In the genomic region with DNA sequence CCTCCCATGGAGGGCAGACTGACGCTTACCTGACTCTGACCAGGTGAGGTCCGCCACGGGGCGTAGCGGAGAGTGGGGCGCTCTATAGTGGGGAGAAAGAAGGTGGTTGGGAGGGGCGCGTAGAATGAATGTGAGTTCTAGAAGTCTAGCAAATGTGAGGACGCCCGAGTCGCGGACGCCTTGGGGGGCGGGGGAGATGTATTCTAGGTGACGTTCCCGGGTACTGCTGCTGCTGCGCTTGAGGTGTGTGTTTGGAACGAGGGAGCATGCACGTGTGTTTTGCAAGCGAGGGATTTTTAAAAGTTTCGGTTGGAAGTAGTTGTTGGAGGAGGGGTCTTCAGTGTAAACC, we compare ENCODE assay signal across 8 cellular contexts. TPM values are rescaled to one million over a fixed set of nuclear protein-coding genes. Genes with fewer than 3 reads are reported as not detected.
DNase-seq lines count a peak whose midpoint lies in the region; ATAC-seq, FAIRE-seq and TF ChIP-seq lines count a peak whose summit lies in the region.

No MANE protein-coding gene starts in this region.

- peak; percentile 39 to 57 for DNase-seq in NCI-H2081 (lab: John Stamatoyannopoulos, UW)
- DNase-seq in NCI-H2081 treated with DMSO at 0.1 percent for 48 hours (lab: John Stamatoyannopoulos, UW): no peak
- DNase-seq in NCI-H2171 (lab: John Stamatoyannopoulos, UW): peak; percentile 21
- peak; percentile 9 for DNase-seq in activated CD8-positive, alpha-beta memory T cell treated with anti-CD3 and anti-CD28 coated beads, Interleukin-2, amount 50 U/mL, for 24 hours (ENCODE audit: extremely low read depth)
- no peak for DNase-seq in endothelial cell of umbilical vein (ENCODE audit: low read depth, low spot score)
- peak in 1 of 2 donors; percentile 28 for DNase-seq in tibial artery

- BruUV-seq in endothelial cell of umbilical vein (replicated peaks; lab: Mats Ljungman, UMichigan): no TSS peak

- ATAC-seq in HG02798 (IDR thresholded peaks at IDR 0.05; ENCODE audit: poor library complexity, unreplicated experiment): peak; percentile 37

- no peaks in the 10 kb centered on the region for H4K20me1 ChIP-seq in endothelial cell of umbilical vein (replicated peaks; ENCODE audit: control insufficient read depth, extremely low read depth, insufficient read depth, low read length)

- H3K4me3 ChIP-seq in endothelial cell of umbilical vein (replicated peaks in 1 of 3; ENCODE audit: insufficient read depth in 1 of 3, low read depth in 1 of 3, low read length in 3 of 3) (peak overlapping the region; percentile 89 to 100 (median 97)), tibial artery (peak overlapping the region; percentile 88 to 95)

- no peaks in the 10 kb centered on the region for H3K9me1 ChIP-seq in endothelial cell of umbilical vein (replicated peaks; ENCODE audit: control insufficient read depth, extremely low read depth, insufficient read depth, low read length)

- H3K9me3 ChIP-seq in endothelial cell of umbilical vein (replicated peaks; ENCODE audit: control insufficient read depth, insufficient read depth, low read length) (no peaks in the 10 kb centered on the region), tibial artery (no peaks in the 10 kb centered on the region)

- peak overlapping the region; percentile 82 for H2AFZ ChIP-seq in endothelial cell of umbilical vein (ENCODE audit: low read depth, low read length)

- no peaks in the 10 kb centered on the region for H3K27me3 Mint-ChIP-seq in nephron (ENCODE audit: low read depth)

- peaks cover 40% of the 10 kb centered on the region for H3K79me2 ChIP-seq in endothelial cell of umbilical vein (ENCODE audit: control insufficient read depth, insufficient read depth, low read length)

- CTCF ChIA-PET in endothelial cell of umbilical vein (lab: Charles Lee): interaction anchor here (0.6 to 1.4 kb wide), 16 partner anchors 8 to 1210 kb away, joined by 3 to 14 read pairs (median 4); a partner anchor contains a TSS

- H3K4me3 Mint-ChIP-seq in nephron: peak overlapping the region; percentile 94 to 99 (median 96)

- intact Hi-C loops in endothelial cell of umbilical vein (cut with micrococcal nuclease): no loop called here
- intact Hi-C loops in tibial artery (cut with DNase I; ENCODE audit: low total_unique reads): loop anchor here (10.0 kb wide), 1 partner anchor 146 kb away; a partner anchor contains a TSS

- no peak for TF ChIP-seq CTCF in endothelial cell of umbilical vein (IDR thresholded peaks at IDR 0.05; ENCODE audit: extremely low read depth in 1 of 2, insufficient read depth in 1 of 2, low read depth in 1 of 2, low read length in 2 of 2)
- no peak for TF ChIP-seq CTCF in nephron (IDR thresholded peaks at IDR 0.05; ENCODE audit: unreplicated experiment in 3 of 3)
- no peak for TF ChIP-seq CTCF in tibial artery (IDR thresholded peaks at IDR 0.05)

- H3K27me3 ChIP-seq in endothelial cell of umbilical vein (ENCODE audit: control insufficient read depth in 2 of 2, insufficient read depth in 2 of 2, low read length in 2 of 2) (no peaks in the 10 kb centered on the region), tibial artery (no peaks in the 10 kb centered on the region)

- H3K4me2 ChIP-seq in endothelial cell of umbilical vein (ENCODE audit: insufficient read depth, low read length): peak overlapping the region; percentile 93

- POLR2A ChIA-PET in endothelial cell of umbilical vein (lab: Charles Lee): no interaction called here

- no peaks in the 10 kb centered on the region for H3K9me3 Mint-ChIP-seq in nephron

- H3K27ac ChIP-seq in endothelial cell of umbilical vein (ENCODE audit: insufficient read depth, low read depth, low read length) (peak overlapping the region; percentile 60), tibial artery (peak overlapping the region; percentile 87 to 97)

- no peak for FAIRE-seq in endothelial cell of umbilical vein (lab: Jason Lieb, UNC)

- no peak for TF ChIP-seq POLR2A in endothelial cell of umbilical vein (IDR thresholded peaks at IDR 0.05; ENCODE audit: low read depth, low read length)

- H3K4me1 ChIP-seq in endothelial cell of umbilical vein (ENCODE audit: control insufficient read depth, extremely low read depth, insufficient read depth, low read length) (peaks cover 7% of the 10 kb centered on the region), tibial artery (peaks cover 0 to 20% (median 4%) of the 10 kb centered on the region in 4 donors)

- dilution Hi-C loops in endothelial cell of umbilical vein (cut with MboI; ENCODE audit: extremely low pct_ligation_motif_present, low sequenced_read_pairs): no loop called here

- H3K36me3 Mint-ChIP-seq in nephron (ENCODE audit: low read depth): peaks cover 36% of the 10 kb centered on the region

- peaks cover 2 to 12% of the 10 kb centered on the region in 2 experiments for H3K36me3 ChIP-seq in endothelial cell of umbilical vein (ENCODE audit: control insufficient read depth in 2 of 2, extremely low read depth in 1 of 2, insufficient read depth in 2 of 2, low read length in 2 of 2)
- peaks cover 6 to 25% (median 16%) of the 10 kb centered on the region in 3 donors for H3K36me3 ChIP-seq in tibial artery

- peaks cover 18% of the 10 kb centered on the region for H3K4me1 Mint-ChIP-seq in nephron

- H3K9ac ChIP-seq in endothelial cell of umbilical vein (replicated peaks; ENCODE audit: extremely low read depth, insufficient read depth, low read length): peak overlapping the region; percentile 97

- H3K27ac Mint-ChIP-seq in nephron: peak overlapping the region; percentile 87 to 96 (median 92)

TF ChIP-seq in endothelial cell of umbilical vein, 7 proteins besides CTCF, POLR2A, EP300 and RAD21:
- TF ChIP-seq FOS (IDR thresholded peaks at IDR 0.05; ENCODE audit: borderline replicate concordance, insufficient read depth, low read length): no peak
- no peak for TF ChIP-seq GATA2 (IDR thresholded peaks at IDR 0.05; ENCODE audit: insufficient read depth, insufficient read length, low read depth, low read length)
- no peak for TF ChIP-seq EZH2 (IDR thresholded peaks at IDR 0.05; ENCODE audit: borderline replicate concordance, low read depth, low read length, severe bottlenecking)
- TF ChIP-seq MYC (IDR thresholded peaks at IDR 0.05; ENCODE audit: low read depth, low read length): no peak
- TF ChIP-seq, protein P1, sequence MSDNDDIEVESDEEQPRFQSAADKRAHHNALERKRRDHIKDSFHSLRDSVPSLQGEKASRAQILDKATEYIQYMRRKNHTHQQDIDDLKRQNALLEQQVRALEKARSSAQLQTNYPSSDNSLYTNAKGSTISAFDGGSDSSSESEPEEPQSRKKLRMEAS (IDR thresholded peaks at IDR 0.05; ENCODE audit: insufficient read depth, insufficient read length): no peak
- TF ChIP-seq POLR2AphosphoS5 (IDR thresholded peaks at IDR 0.05; ENCODE audit: insufficient read depth, low read depth, low read length): no peak
- no peak for TF ChIP-seq JUN (IDR thresholded peaks at IDR 0.05; ENCODE audit: borderline replicate concordance, insufficient read depth, insufficient read length, low read depth)

RNA-seq across cellular contexts. Expression of a gene that starts 0.8 kb away (rescaled TPM):
- 43.7 and 55.3 TPM in 2 replicates for total RNA-seq in endothelial cell of umbilical vein
- polyA plus RNA-seq in endothelial cell of umbilical vein: 3.1 and 5.1 TPM in 2 replicates
- 4.3 and 4.9 TPM in 2 replicates for polyA plus RNA-seq in endothelial cell of umbilical vein (2011; cell fraction: cytosol; rRNA removed)
- 21.1 and 28.8 TPM in 2 replicates for polyA plus RNA-seq in endothelial cell of umbilical vein (2011; cell fraction: nucleus; rRNA removed)
- polyA plus RNA-seq in endothelial cell of umbilical vein (2012): 13.8 and 19.0 TPM in 2 replicates
- 50.4 and 60.0 TPM in 2 replicates for polyA minus RNA-seq in endothelial cell of umbilical vein
- 28.2 TPM for polyA minus RNA-seq in endothelial cell of umbilical vein (2011; cell fraction: cytosol; rRNA and poly(A)+ RNA removed)
- polyA minus RNA-seq in endothelial cell of umbilical vein (2011; cell fraction: nucleus; rRNA and poly(A)+ RNA removed): 62.4 and 110 TPM in 2 replicates

RNA-seq across cellular contexts. Expression of a gene that starts 53.1 kb away (rescaled TPM):
- total RNA-seq in endothelial cell of umbilical vein: not detected in 2 replicates
- polyA plus RNA-seq in endothelial cell of umbilical vein: not detected in 2 replicates
- polyA plus RNA-seq in endothelial cell of umbilical vein (2011; cell fraction: cytosol; rRNA removed): not detected in 2 replicates
- not detected in 2 replicates for polyA plus RNA-seq in endothelial cell of umbilical vein (2011; cell fraction: nucleus; rRNA removed)
- polyA plus RNA-seq in endothelial cell of umbilical vein (2012): not detected in 2 replicates
- polyA minus RNA-seq in endothelial cell of umbilical vein: not detected in 2 replicates
- polyA minus RNA-seq in endothelial cell of umbilical vein (2011; cell fraction: cytosol; rRNA and poly(A)+ RNA removed): not detected
- polyA minus RNA-seq in endothelial cell of umbilical vein (2011; cell fraction: nucleus; rRNA and poly(A)+ RNA removed): not detected in 2 replicates

Comparison
In these comparisons a context has a peak if more than half of its experiments do, and no peak if none do; other contexts are left out.
1. DNase-seq: peak in NCI-H2081 (2 of 2), NCI-H2171 (single experiment) and activated CD8-positive, alpha-beta memory T cell treated with anti-CD3 and anti-CD28 coated beads, Interleukin-2, amount 50 U/mL, for 24 hours (single experiment); none in NCI-H2081 treated with DMSO at 0.1 percent for 48 hours (single experiment) and endothelial cell of umbilical vein (single experiment).